Comparison of ENCODE assay signal across 1 cellular context in genomic region chr11:33926954-33927552, GRCh38.
TF ChIP-seq lines count a peak whose summit lies in the region.

No MANE protein-coding gene starts in this region.

TF ChIP-seq in K562, 482 proteins besides CTCF, POLR2A, EP300 and RAD21 (continued from another document and continues in another):
- no peak; the same call in 1 of the 2 replicates for TF ChIP-seq ZBTB40 (IDR thresholded peaks at IDR 0.05)
- no peak for TF ChIP-seq ZBTB40 (CRISPR knock-in tag; IDR thresholded peaks at IDR 0.05)
- no peak for TF ChIP-seq ZNF644 (tag; IDR thresholded peaks at IDR 0.05; ENCODE audit: low read depth)
- no peak for TF ChIP-seq ZNF518B (CRISPR knock-in tag; IDR thresholded peaks at IDR 0.05)
- TF ChIP-seq DMBX1 (CRISPR knock-in tag; IDR thresholded peaks at IDR 0.05; ENCODE audit: borderline replicate concordance), result no peak
- no peak for TF ChIP-seq NR2C2 (CRISPR knock-in tag; IDR thresholded peaks at IDR 0.05)
- peak; percentile 67 for TF ChIP-seq NR2C2 (tag; IDR thresholded peaks at IDR 0.05)
- no peak for TF ChIP-seq CBFB (CRISPR knock-in tag; IDR thresholded peaks at IDR 0.05)
- peak; percentile 48; the same call in 1 of the 2 replicates for TF ChIP-seq ATF7 (IDR thresholded peaks at IDR 0.05)
- TF ChIP-seq ETV1 (tag; conservative IDR thresholded peaks at IDR 0.05; ENCODE audit: low read depth), result 0 out of 2 replicates have a peak, but pooled peaks have one; percentile 7
- TF ChIP-seq ZNF79 (CRISPR knock-in tag; IDR thresholded peaks at IDR 0.05; ENCODE audit: low read depth), result no peak
- no peak for TF ChIP-seq ZFP91 (CRISPR knock-in tag; IDR thresholded peaks at IDR 0.05)
- TF ChIP-seq CBX3 (IDR thresholded peaks at IDR 0.05; ENCODE audit: borderline replicate concordance in 1 of 2, low read length in 2 of 2), result peak in 1 of 2 experiments; percentile 12; a peak in 1 of 3 replicates
- no peak for TF ChIP-seq CXXC5 (CRISPR knock-in tag; IDR thresholded peaks at IDR 0.05)
- no peak for TF ChIP-seq U2AF1 (optimal IDR thresholded peaks at IDR 0.05; ENCODE audit: low read depth, low read length)
- no peak for TF ChIP-seq ZNF511 (CRISPR knock-in tag; IDR thresholded peaks at IDR 0.05)
- no peak for TF ChIP-seq NR2C1 (IDR thresholded peaks at IDR 0.05)
- peak; percentile 68 for TF ChIP-seq NR2C1 (tag; IDR thresholded peaks at IDR 0.05)
- peak in 1 of 2 experiments; percentile 23 for TF ChIP-seq E2F6 (IDR thresholded peaks at IDR 0.05; ENCODE audit: borderline replicate concordance in 1 of 2, extremely low read depth in 1 of 2, insufficient read depth in 1 of 2, insufficient read length in 1 of 2, low read depth in 1 of 2, low read length in 1 of 2, poor library complexity in 1 of 2, severe bottlenecking in 1 of 2)
- TF ChIP-seq DIDO1 (tag; IDR thresholded peaks at IDR 0.05; ENCODE audit: low read depth), result no peak
- TF ChIP-seq L3MBTL2 (IDR thresholded peaks at IDR 0.05), result peak; percentile 48; the same call in 1 of the 2 replicates
- TF ChIP-seq ZNF77 (CRISPR knock-in tag; IDR thresholded peaks at IDR 0.05), result no peak
- TF ChIP-seq HMBOX1 (IDR thresholded peaks at IDR 0.05), result peak; percentile 44; the same call in 1 of the 2 replicates
- 0 out of 2 replicates have a peak, but pooled peaks have one; percentile 21 for TF ChIP-seq BHLHE40 (IDR thresholded peaks at IDR 0.05; ENCODE audit: low read length)
- 0 out of 2 replicates have a peak, but pooled peaks have one; percentile 20 for TF ChIP-seq MAFK (IDR thresholded peaks at IDR 0.05; ENCODE audit: low read length)
- no peak for TF ChIP-seq SMAD1 (IDR thresholded peaks at IDR 0.05; ENCODE audit: low read depth, low read length, partially characterized antibody)
- TF ChIP-seq BRD9 (IDR thresholded peaks at IDR 0.05; ENCODE audit: low read depth, partially characterized antibody), result peak; percentile 40
- TF ChIP-seq HNRNPUL1 (IDR thresholded peaks at IDR 0.05; ENCODE audit: low read length), result no peak
- no peak for TF ChIP-seq ZNF282 (CRISPR knock-in tag; IDR thresholded peaks at IDR 0.05)
- TF ChIP-seq THAP12 (CRISPR knock-in tag; IDR thresholded peaks at IDR 0.05), result no peak
- no peak for TF ChIP-seq SRSF1 (IDR thresholded peaks at IDR 0.05; ENCODE audit: low read depth, low read length)
- TF ChIP-seq HOMEZ (CRISPR knock-in tag; IDR thresholded peaks at IDR 0.05), result no peak
- TF ChIP-seq MLLT1 (IDR thresholded peaks at IDR 0.05), result no peak
- TF ChIP-seq ZZZ3 (IDR thresholded peaks at IDR 0.05), result no peak
- no peak for TF ChIP-seq SIX5 (IDR thresholded peaks at IDR 0.05; ENCODE audit: borderline replicate concordance in 1 of 2, insufficient read depth in 1 of 2, low read depth in 1 of 2, low read length in 2 of 2)
- TF ChIP-seq ZNF780A (CRISPR knock-in tag; IDR thresholded peaks at IDR 0.05), result no peak
